Comparison of ENCODE assay signal across 8 cellular contexts in the genomic region with DNA sequence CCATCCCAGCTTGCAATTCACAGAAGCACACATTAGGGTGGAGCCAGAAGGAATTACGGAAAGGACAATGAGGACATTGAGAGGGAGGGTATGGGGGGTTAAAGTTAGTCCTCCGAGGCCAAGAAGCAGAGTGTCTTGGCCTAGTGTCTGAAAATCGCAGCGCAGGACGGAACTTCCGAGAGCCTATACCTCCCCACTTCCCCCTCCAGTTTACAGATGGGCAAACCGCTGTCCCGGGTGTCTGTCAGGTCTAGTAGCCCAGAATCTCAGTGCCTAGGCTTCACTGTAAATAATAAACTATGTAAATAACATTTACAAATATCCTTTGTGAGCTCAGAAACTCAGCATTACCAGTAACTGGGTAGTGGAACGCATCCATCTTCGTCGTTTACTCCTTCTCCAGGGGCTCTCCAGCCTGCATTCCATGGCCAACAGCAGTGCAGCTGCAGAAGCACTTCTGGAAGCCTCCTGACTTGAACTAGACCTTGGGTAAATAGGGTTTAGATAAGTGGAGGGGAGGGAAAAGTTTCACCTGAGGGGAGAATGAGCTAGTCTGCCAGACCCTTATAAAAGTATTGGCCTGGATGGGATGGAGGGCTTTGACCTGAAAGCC. TPM values are rescaled to one million over a fixed set of nuclear protein-coding genes. Genes with fewer than 3 reads are reported as not detected.
DNase-seq lines count a peak whose midpoint lies in the region; ATAC-seq and TF ChIP-seq lines count a peak whose summit lies in the region.

No MANE protein-coding gene starts in this region.

- H3K27ac ChIP-seq in gastrocnemius medialis = peak overlapping the region; percentile 92 to 97 (median 94)

- DNase-seq in GM12864 (ENCODE audit: low read depth) = peak; percentile 65
- DNase-seq in activated naive CD8-positive, alpha-beta T cell treated with anti-CD3 and anti-CD28 coated beads, Interleukin-2, amount 50 U/mL, for 24 hours = peak; percentile 24
- DNase-seq in hepatic stellate cell (ENCODE audit: low spot score) = peak; percentile 20
- peak in 1 of 2 donors; percentile 53 for DNase-seq in gastrocnemius medialis
- no peak for DNase-seq in HT-29 (ENCODE audit: low spot score)
- no peak for DNase-seq in cortex of kidney (lab: John Stamatoyannopoulos, UW)

- H3K9me3 Mint-ChIP-seq in activated naive CD8-positive, alpha-beta T cell treated with anti-CD3 and anti-CD28 coated beads, Interleukin-2, amount 50 U/mL, for 24 hours = no peaks in the 10 kb centered on the region

- peak overlapping the region; percentile 84 for H3K4me3 Mint-ChIP-seq in activated naive CD8-positive, alpha-beta T cell treated with anti-CD3 and anti-CD28 coated beads, Interleukin-2, amount 50 U/mL, for 24 hours

- in situ Hi-C loops in gastrocnemius medialis (cut with MboI; ENCODE audit: low sequenced_read_pairs in 4 of 4) = no loop called here

- peak; percentile 18 for TF ChIP-seq CTCF in GM12864 (IDR thresholded peaks at IDR 0.05; ENCODE audit: low read depth, low read length, missing control alignments)
- peak in 2 of 5 experiments; percentile 16 to 23 for TF ChIP-seq CTCF in gastrocnemius medialis (IDR thresholded peaks at IDR 0.05 in 4 of 5, conservative IDR thresholded peaks at IDR 0.05 in 1 of 5)

- H3K4me1 ChIP-seq in gastrocnemius medialis = peaks cover 8 to 13% of the 10 kb centered on the region in 2 donors

- H3K4me3 ChIP-seq in GM12864 (ENCODE audit: low read depth, low read length) (peak overlapping the region; percentile 64), gastrocnemius medialis (peak overlapping the region; percentile 66 to 75 (median 71))

- intact Hi-C loops in gastrocnemius medialis (cut with DNase I; ENCODE audit: low total_unique reads) = loop anchor here (2.0 kb wide), 2 partner anchors 17 to 51 kb away; a partner anchor contains a TSS

- H3K4me1 Mint-ChIP-seq in activated naive CD8-positive, alpha-beta T cell treated with anti-CD3 and anti-CD28 coated beads, Interleukin-2, amount 50 U/mL, for 24 hours = peaks cover 26% of the 10 kb centered on the region

- H3K27ac Mint-ChIP-seq in activated naive CD8-positive, alpha-beta T cell treated with anti-CD3 and anti-CD28 coated beads, Interleukin-2, amount 50 U/mL, for 24 hours = peak overlapping the region; percentile 92

- H3K36me3 Mint-ChIP-seq in activated naive CD8-positive, alpha-beta T cell treated with anti-CD3 and anti-CD28 coated beads, Interleukin-2, amount 50 U/mL, for 24 hours (ENCODE audit: low read depth) = peaks cover 4% of the 10 kb centered on the region

- no peaks in the 10 kb centered on the region for H3K36me3 ChIP-seq in gastrocnemius medialis

- peaks cover 6% of the 10 kb centered on the region for H3K27me3 Mint-ChIP-seq in activated naive CD8-positive, alpha-beta T cell treated with anti-CD3 and anti-CD28 coated beads, Interleukin-2, amount 50 U/mL, for 24 hours

- ATAC-seq in GM21360 (IDR thresholded peaks at IDR 0.05; ENCODE audit: unreplicated experiment) (peak; percentile 53), HG03571 (IDR thresholded peaks at IDR 0.05; ENCODE audit: unreplicated experiment) (peak; percentile 77), gastrocnemius medialis (peak; percentile 68 to 77)
- ATAC-seq in activated naive CD8-positive, alpha-beta T cell treated with anti-CD3 and anti-CD28 coated beads, Interleukin-2, amount 50 U/mL, for 24 hours = peak; percentile 21

- TF ChIP-seq POLR2A in gastrocnemius medialis (IDR thresholded peaks at IDR 0.05) = no peak

- no peaks in the 10 kb centered on the region for H3K27me3 ChIP-seq in gastrocnemius medialis

- no peaks in the 10 kb centered on the region for H3K9me3 ChIP-seq in gastrocnemius medialis

RNA-seq across cellular contexts. Expression of a gene that starts 1.0 kb away (rescaled TPM):
- 10 to 100 TPM in 2 of 4 donors, 1 to 10 TPM in 2; 8.2 to 15.3 (median 10.3) TPM for total RNA-seq in gastrocnemius medialis
- 0.65 and 1.0 TPM in 2 replicates for total RNA-seq in HT-29 (2014; rRNA removed; shearing (Covaris generic))

RNA-seq across cellular contexts. Expression of a gene that starts 17.4 kb away (rescaled TPM):
- total RNA-seq in gastrocnemius medialis = 1 to 10 TPM in 3 of 4 donors, under 1 TPM in 1; 0.97 to 9.6 (median 3.2) TPM
- not detected in 2 replicates for total RNA-seq in HT-29 (2014; rRNA removed; shearing (Covaris generic))

RNA-seq across cellular contexts. Expression of a gene that starts 20.8 kb away (rescaled TPM):
- under 1 TPM in 1 of 4 donors, not detected in 3; 0.13 TPM for total RNA-seq in gastrocnemius medialis
- total RNA-seq in HT-29 (2014; rRNA removed; shearing (Covaris generic)) = not detected in 2 replicates

Comparison
In these comparisons a context has a peak if more than half of its experiments do, and no peak if none do; other contexts are left out.
1. DNase-seq: peak in GM12864 (single experiment), activated naive CD8-positive, alpha-beta T cell treated with anti-CD3 and anti-CD28 coated beads, Interleukin-2, amount 50 U/mL, for 24 hours (single experiment) and hepatic stellate cell (single experiment); none in HT-29 (single experiment) and cortex of kidney (single experiment).
2. ATAC-seq: peak in every context shown above with its lines; median percentile 77 in HG03571; 72 in gastrocnemius medialis; 53 in GM21360; 21 in activated naive CD8-positive, alpha-beta T cell treated with anti-CD3 and anti-CD28 coated beads, Interleukin-2, amount 50 U/mL, for 24 hours.